Comparison of ENCODE assay signal across 20 cellular contexts in genomic region chr4:118335316-118335715, GRCh38. TPM values are rescaled to one million over a fixed set of nuclear protein-coding genes. Genes with fewer than 3 reads are reported as not detected.
"Had no signal": no experiment of that assay in that cellular context is flagged by ENCODE, and none has a peak within 500 bp of the region (broad histone marks: within the 10 kb centered on the region; RNA-seq: fewer than 3 reads in every experiment).

No MANE protein-coding gene starts in this region.

- H3K27ac ChIP-seq: brain microvascular endothelial cell, neutrophil, skin epidermis, tibial nerve, vagina had no signal

- H3K27ac Mint-ChIP-seq: activated naive CD8-positive, alpha-beta T cell treated with anti-CD3 and anti-CD28 coated beads, Interleukin-2, amount 10 ng/mL, durations not matched to agents 7 days and 5 days; naive thymus-derived CD4-positive, alpha-beta T cell had no signal

- H3K4me1 ChIP-seq: tibial nerve, vagina had no signal

- H3K27me3 ChIP-seq: brain microvascular endothelial cell, neutrophil, tibial nerve, vagina had no signal

- FAIRE-seq: endothelial cell of umbilical vein had no signal

- H3K36me3 ChIP-seq: brain microvascular endothelial cell, neutrophil, tibial nerve, vagina had no signal

- H3K4me1 Mint-ChIP-seq: activated naive CD8-positive, alpha-beta T cell treated with anti-CD3 and anti-CD28 coated beads, Interleukin-2, amount 10 ng/mL, durations not matched to agents 7 days and 5 days; central memory CD8-positive, alpha-beta T cell; naive thymus-derived CD4-positive, alpha-beta T cell had no signal

- ATAC-seq: activated CD4-positive, CD25-positive, alpha-beta regulatory T cell treated with anti-CD3 and anti-CD28 coated beads, Interleukin-2, amount 50 U/mL, for 24 hours; left lobe of liver; naive thymus-derived CD4-positive, alpha-beta T cell had no signal

- H3K4me3 Mint-ChIP-seq: activated naive CD8-positive, alpha-beta T cell treated with anti-CD3 and anti-CD28 coated beads, Interleukin-2, amount 10 ng/mL, durations not matched to agents 7 days and 5 days; central memory CD8-positive, alpha-beta T cell; naive thymus-derived CD4-positive, alpha-beta T cell had no signal

- H3K36me3 Mint-ChIP-seq: activated naive CD8-positive, alpha-beta T cell treated with anti-CD3 and anti-CD28 coated beads, Interleukin-2, amount 10 ng/mL, durations not matched to agents 7 days and 5 days; naive thymus-derived CD4-positive, alpha-beta T cell had no signal

- H3K9me3 Mint-ChIP-seq: activated naive CD8-positive, alpha-beta T cell treated with anti-CD3 and anti-CD28 coated beads, Interleukin-2, amount 10 ng/mL, durations not matched to agents 7 days and 5 days; central memory CD8-positive, alpha-beta T cell; naive thymus-derived CD4-positive, alpha-beta T cell had no signal

- H3K4me3 ChIP-seq: skin epidermis, tibial nerve, vagina had no signal

- DNase-seq: activated CD4-positive, alpha-beta T cell treated with anti-CD3 and anti-CD28 coated beads, Interleukin-2, amount 50 U/mL, for 1 hour; activated naive CD4-positive, alpha-beta T cell; activated naive CD8-positive, alpha-beta T cell treated with anti-CD3 and anti-CD28 coated beads, Interleukin-2, amount 10 ng/mL, durations not matched to agents 7 days and 5 days; activated T-cell treated with anti-CD3 and anti-CD28 coated beads for 4 hours; brain microvascular endothelial cell; effector CD8-positive, alpha-beta T cell; midbrain; naive thymus-derived CD4-positive, alpha-beta T cell; stimulated activated CD4-positive, alpha-beta T cell treated with anti-CD3 and anti-CD28 coated beads, Interleukin-4, amount 100 ng/mL, for 24 hours; stimulated activated naive CD4-positive, alpha-beta T cell treated with Interleukin-2 at 50 U/mL for 16 hours; substantia nigra; T-helper 9 cell had no signal

- H3K9me3 ChIP-seq: neutrophil, tibial nerve, vagina had no signal

RNA-seq across cellular contexts. Expression of gene PRSS12, which starts 17.5 kb away (rescaled TPM):
- total RNA-seq: activated naive CD8-positive, alpha-beta T cell treated with anti-CD3 and anti-CD28 coated beads, Interleukin-2, amount 10 ng/mL, durations not matched to agents 7 days and 5 days; naive thymus-derived CD4-positive, alpha-beta T cell had no signal
